22 cellular contexts compared by ENCODE assay signal in genomic region chr11:12922418-12922817, GRCh38.
"Had no signal": no experiment of that assay in that cellular context is flagged by ENCODE, and none has a peak within 500 bp of the region (broad histone marks: within the 10 kb centered on the region; RNA-seq: fewer than 3 reads in every experiment).

No MANE protein-coding gene starts in this region.

- H3K27ac ChIP-seq: brain microvascular endothelial cell, VCaP had no signal

- ATAC-seq: activated CD4-positive, alpha-beta T cell treated with anti-CD3 and anti-CD28 coated beads for 36 hours; activated T-cell treated with anti-CD3 and anti-CD28 coated beads, Interleukin-2, amount 50 U/mL, for 72 hours; T-helper 17 cell had no signal

- DNase-seq: activated CD4-positive, alpha-beta memory T cell treated with anti-CD3 and anti-CD28 coated beads, Interleukin-2, amount 10 ng/mL, durations not matched to agents 7 days and 5 days; activated CD4-positive, alpha-beta T cell treated with anti-CD3 and anti-CD28 coated beads for 36 hours; activated CD4-positive, alpha-beta T cell treated with anti-CD3 and anti-CD28 coated beads, Interleukin-2, amount 50 U/mL, for 1 hour; activated CD8-positive, alpha-beta memory T cell treated with anti-CD3 and anti-CD28 coated beads, Interleukin-2, amount 50 U/mL, for 4 hours; activated gamma-delta T cell treated with Interleukin-2 at 50 U/mL for 16 hours; activated naive CD4-positive, alpha-beta T cell treated with anti-CD3 and anti-CD28 coated beads, Interleukin-2, amount 10 ng/mL, durations not matched to agents 7 days and 5 days; activated naive CD8-positive, alpha-beta T cell treated with anti-CD3 and anti-CD28 coated beads for 36 hours; activated T-cell treated with anti-CD3 and anti-CD28 coated beads, Interleukin-2, amount 50 U/mL, for 72 hours; anterior cingulate cortex; KBM-7; NCI-H1048; NCI-H146; NCI-H1930; NCI-H2171; NCI-H510A; NCI-H526 treated with DMSO at 0.1 percent for 48 hours; NCI-H82; SIG-M5; T-helper 17 cell; T-helper 9 cell had no signal

- H3K27me3 ChIP-seq: brain microvascular endothelial cell had no signal
